ENCODE assay signal across 10 cellular contexts in the genomic region with DNA sequence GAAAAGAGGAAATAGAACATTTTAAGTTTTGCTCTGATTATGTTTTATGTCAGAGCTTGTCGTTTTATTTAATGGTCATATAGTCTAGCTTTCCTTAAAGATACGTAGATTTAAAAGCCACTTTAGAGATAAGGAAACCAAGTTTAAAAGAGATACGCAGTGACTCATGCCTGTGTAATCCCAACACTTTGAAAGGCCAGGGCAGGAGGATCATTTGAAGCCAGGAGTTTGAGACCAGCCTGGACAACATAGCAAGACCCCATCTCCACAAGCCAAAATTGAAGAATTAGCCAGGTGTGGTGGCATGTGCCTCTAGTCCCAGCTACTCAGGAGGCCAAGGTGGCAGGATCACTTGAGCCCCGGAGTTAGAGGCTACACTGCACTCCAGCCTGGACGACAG. TPM values are rescaled to one million over a fixed set of nuclear protein-coding genes. Genes with fewer than 3 reads are reported as not detected.
A peak's percentile ranks its signal among the peaks of the same experiment; 100 is the strongest.
DNase-seq lines count a peak whose midpoint lies in the region; ATAC-seq, FAIRE-seq and TF ChIP-seq lines count a peak whose summit lies in the region.
"Had no signal": no experiment of that assay in that cellular context is flagged by ENCODE, and none has a peak within 500 bp of the region (broad histone marks: within the 10 kb centered on the region; RNA-seq: fewer than 3 reads in every experiment).

No MANE protein-coding gene starts in this region.

- H3K9me3 ChIP-seq in A549 (no peaks in the 10 kb centered on the region), astrocyte (ENCODE audit: insufficient read depth, low read depth, low read length) (no peaks in the 10 kb centered on the region)

- H3K79me2 ChIP-seq in astrocyte (ENCODE audit: insufficient read depth, low read length) = peaks cover 6% of the 10 kb centered on the region

- TF ChIP-seq RAD21 in A549 (conservative IDR thresholded peaks at IDR 0.05 in 1 of 2, IDR thresholded peaks at IDR 0.05 in 1 of 2) = no peak

- no peaks in the 10 kb centered on the region for H3K27me3 ChIP-seq in astrocyte (ENCODE audit: insufficient read depth, low read length)

- H2AFZ ChIP-seq in astrocyte (ENCODE audit: low read depth, low read length) = no peak overlapping the region

- no peaks in the 10 kb centered on the region for H3K9me3 Mint-ChIP-seq in astrocyte (ENCODE audit: unreplicated experiment)

- POLR2A ChIA-PET in A549 (lab: Yijun Ruan, JAX) = interaction anchor here (0.9 to 1.5 kb wide), 2 partner anchors 20 to 59 kb away, joined by 3 to 7 read pairs; a partner anchor contains a TSS

- CTCF ChIA-PET in A549 (lab: Yijun Ruan, JAX) = interaction anchor here (1.0 to 3.2 kb wide), 9 partner anchors 9 to 100 kb away, joined by 3 to 17 read pairs (median 4); a partner anchor contains a TSS

- no peak overlapping the region for H3K4me2 ChIP-seq in A549
- H3K4me2 ChIP-seq in astrocyte (ENCODE audit: low read length) = peak overlapping the region; percentile 70

- peak in 1 of 2 experiments; percentile 9; a peak in 1 of 6 replicates for ATAC-seq in A549
- no peak for ATAC-seq in HG03159 (IDR thresholded peaks at IDR 0.05; ENCODE audit: unreplicated experiment)

- H4K20me1 ChIP-seq in astrocyte (ENCODE audit: insufficient read depth, low read length) = peaks cover 6% of the 10 kb centered on the region

- TF ChIP-seq EP300 in A549 (IDR thresholded peaks at IDR 0.05) = no peak

- no peak for TF ChIP-seq CTCF in A549 (IDR thresholded peaks at IDR 0.05)
- TF ChIP-seq CTCF in astrocyte (IDR thresholded peaks at IDR 0.05; ENCODE audit: insufficient read depth, low read depth, low read length) = no peak

- H3K4me3 ChIP-seq in A549 = no peak overlapping the region
- H3K4me3 ChIP-seq in astrocyte (ENCODE audit: insufficient read depth, low read depth, low read length) = no peak overlapping the region

- no peak overlapping the region for H3K4me3 Mint-ChIP-seq in astrocyte (ENCODE audit: unreplicated experiment)

- no peaks in the 10 kb centered on the region for H3K27me3 Mint-ChIP-seq in astrocyte (ENCODE audit: low read depth, unreplicated experiment)

- H3K4me1 ChIP-seq in A549 (peaks cover 3% of the 10 kb centered on the region; the same call in 1 of the 3 replicates), astrocyte (ENCODE audit: insufficient read depth, low read length) (peaks cover 32% of the 10 kb centered on the region)

- TF ChIP-seq POLR2A in A549 (IDR thresholded peaks at IDR 0.05; ENCODE audit: low read length) (no peak), GM12891 (IDR thresholded peaks at IDR 0.05; ENCODE audit: low read depth, low read length) (no peak), GM12892 (IDR thresholded peaks at IDR 0.05; ENCODE audit: low read depth, low read length) (no peak)

- H3K4me1 Mint-ChIP-seq in astrocyte (ENCODE audit: low read depth, unreplicated experiment) = peaks cover 44% of the 10 kb centered on the region

- 67% methylated on average over 5 of the region's 5 CpGs for WGBS in A549 (ENCODE audit: missing lambda C conversion rate)

- peaks cover 9% of the 10 kb centered on the region for H3K36me3 Mint-ChIP-seq in astrocyte (ENCODE audit: low read depth, unreplicated experiment)

- FAIRE-seq in A549 (lab: Jason Lieb, UNC) (no peak), GM12891 (lab: Jason Lieb, UNC) (peak; percentile 61), astrocyte (lab: Jason Lieb, UNC) (no peak), GM12892 (lab: Jason Lieb, UNC) (no peak)

- peak overlapping the region; percentile 43 for H3K27ac Mint-ChIP-seq in astrocyte (ENCODE audit: unreplicated experiment)

- DNase-seq in A549 (ENCODE audit: low read depth in 1 of 2, low spot score in 1 of 2) (no peak), GM12891 (ENCODE audit: insufficient read length, low spot score) (no peak), astrocyte (ENCODE audit: low read depth) (peak; percentile 66), iris pigment epithelial cell (ENCODE audit: low read depth) (peak; percentile 55), Ammon's horn (ENCODE audit: low spot score) (no peak), H4 (ENCODE audit: low spot score) (no peak), GM12892 (ENCODE audit: insufficient read length) (no peak)
- DNase-seq: Kasumi-1, NCI-H526 had no signal

- H3K27ac ChIP-seq in A549 (no peak overlapping the region), astrocyte (ENCODE audit: low read depth, low read length) (peak overlapping the region; percentile 94)

- H3K9ac ChIP-seq in astrocyte (ENCODE audit: low read length) = peak overlapping the region; percentile 78

- peaks cover 4% of the 10 kb centered on the region for H3K36me3 ChIP-seq in astrocyte (ENCODE audit: insufficient read depth, low read length)

TF ChIP-seq in A549, 52 proteins besides CTCF, POLR2A, EP300 and RAD21:
- TF ChIP-seq FOSL2 (IDR thresholded peaks at IDR 0.05) (no peak), FOSL2 (CRISPR knock-in tag; IDR thresholded peaks at IDR 0.05) (peak; percentile 34), BHLHE40 (IDR thresholded peaks at IDR 0.05; ENCODE audit: low read depth, low read length) (no peak)

TF ChIP-seq in GM12891, 5 proteins besides CTCF, POLR2A, EP300 and RAD21:
- TF ChIP-seq SPI1 (IDR thresholded peaks at IDR 0.05; ENCODE audit: low read depth, low read length) (no peak), POLR2AphosphoS5 (IDR thresholded peaks at IDR 0.05; ENCODE audit: low read depth, low read length) (no peak), TAF1 (IDR thresholded peaks at IDR 0.05; ENCODE audit: low read depth, low read length) (no peak)

RNA-seq across cellular contexts. Expression of a gene that starts 19.6 kb away (rescaled TPM):
- polyA plus RNA-seq in A549 (2011; rRNA removed) = 72.3 and 76.1 TPM in 2 replicates
- 145 and 182 TPM in 2 replicates for polyA plus RNA-seq in A549 (2012; cell fraction: cytosol; rRNA removed)
- 144 and 188 TPM in 2 replicates for polyA plus RNA-seq in A549 (2012; cell fraction: nucleus; rRNA removed)
- polyA plus RNA-seq in A549 (2017; fragmentation: RNase III; extraction: RNeasy Plus Mini Kit Qiagen cat#74134 plus additional on column Dnase treatment) = 42.9 to 48.2 TPM (median 43.0 TPM) in 3 replicates
- 284 and 330 TPM in 2 replicates for polyA minus RNA-seq in A549 (2011; rRNA and poly(A)+ RNA removed)
- 59.6 TPM for polyA plus RNA-seq in GM12891 (2012; ENCODE audit: low read depth, missing spikeins)
- total RNA-seq in astrocyte = 106 and 111 TPM in 2 replicates
- 81.3 and 137 TPM in 2 replicates for total RNA-seq in H4 (2014; rRNA removed; shearing (Covaris generic))
- 54.4 TPM for polyA plus RNA-seq in GM12892 (2012; ENCODE audit: missing spikeins)

RNA-seq across cellular contexts. Expression of a gene that starts 44.0 kb away (rescaled TPM):
- polyA plus RNA-seq in A549 (2011; rRNA removed) (15.3 and 15.9 TPM in 2 replicates), A549 (2017; fragmentation: RNase III; extraction: RNeasy Plus Mini Kit Qiagen cat#74134 plus additional on column Dnase treatment) (16.4 to 20.7 TPM (median 18.4 TPM) in 3 replicates)
- polyA plus RNA-seq in A549 (2012; cell fraction: cytosol; rRNA removed) = 3.0 TPM in 2 replicates
- polyA plus RNA-seq in A549 (2012; cell fraction: nucleus; rRNA removed) = 1.6 and 2.8 TPM in 2 replicates
- polyA minus RNA-seq in A549 (2011; rRNA and poly(A)+ RNA removed) = 26.5 and 26.9 TPM in 2 replicates
- 7.3 TPM for polyA plus RNA-seq in GM12891 (2012; ENCODE audit: low read depth, missing spikeins)
- 25.2 and 30.5 TPM in 2 replicates for total RNA-seq in astrocyte
- total RNA-seq in H4 (2014; rRNA removed; shearing (Covaris generic)) = 9.3 and 11.6 TPM in 2 replicates
- 12.3 TPM for polyA plus RNA-seq in GM12892 (2012; ENCODE audit: missing spikeins)

RNA-seq across cellular contexts. Expression of a gene that starts 44.2 kb away (rescaled TPM):
- polyA plus RNA-seq in A549 (2011; rRNA removed) (21.1 and 35.6 TPM in 2 replicates), A549 (2017; fragmentation: RNase III; extraction: RNeasy Plus Mini Kit Qiagen cat#74134 plus additional on column Dnase treatment) (14.4 to 16.3 TPM (median 16.0 TPM) in 3 replicates)
- polyA plus RNA-seq in A549 (2012; cell fraction: cytosol; rRNA removed) = 5.8 and 6.0 TPM in 2 replicates
- polyA plus RNA-seq in A549 (2012; cell fraction: nucleus; rRNA removed) = 3.5 and 3.9 TPM in 2 replicates
- polyA minus RNA-seq in A549 (2011; rRNA and poly(A)+ RNA removed) = 17.9 and 19.7 TPM in 2 replicates
- 13.6 TPM for polyA plus RNA-seq in GM12891 (2012; ENCODE audit: low read depth, missing spikeins)
- total RNA-seq in astrocyte = 7.2 and 9.3 TPM in 2 replicates
- total RNA-seq in H4 (2014; rRNA removed; shearing (Covaris generic)) = 18.6 and 19.5 TPM in 2 replicates
- polyA plus RNA-seq in GM12892 (2012; ENCODE audit: missing spikeins) = 21.5 TPM

RNA-seq across cellular contexts. Expression of a gene that starts 58.0 kb away (rescaled TPM):
- polyA plus RNA-seq in A549 (2011; rRNA removed) (53.6 and 61.0 TPM in 2 replicates), A549 (2017; fragmentation: RNase III; extraction: RNeasy Plus Mini Kit Qiagen cat#74134 plus additional on column Dnase treatment) (57.2 to 65.6 TPM (median 60.2 TPM) in 3 replicates)
- 40.9 and 52.4 TPM in 2 replicates for polyA plus RNA-seq in A549 (2012; cell fraction: cytosol; rRNA removed)
- polyA plus RNA-seq in A549 (2012; cell fraction: nucleus; rRNA removed) = 64.0 and 70.6 TPM in 2 replicates
- 21.6 and 22.6 TPM in 2 replicates for polyA minus RNA-seq in A549 (2011; rRNA and poly(A)+ RNA removed)
- 20.1 TPM for polyA plus RNA-seq in GM12891 (2012; ENCODE audit: low read depth, missing spikeins)
- 37.4 and 48.3 TPM in 2 replicates for total RNA-seq in astrocyte
- total RNA-seq in H4 (2014; rRNA removed; shearing (Covaris generic)) = 77.5 and 79.4 TPM in 2 replicates
- polyA plus RNA-seq in GM12892 (2012; ENCODE audit: missing spikeins) = 48.5 TPM

Comparison
In these comparisons a context has a peak if more than half of its experiments do, and no peak if none do; other contexts are left out.
1. DNase-seq: peak in astrocyte (single experiment) and iris pigment epithelial cell (single experiment); none in A549 (0 of 2), GM12891 (single experiment), Ammon's horn (single experiment), H4 (single experiment) and GM12892 (single experiment).